ENCODE assay signal across 10 cellular contexts in genomic region chr9:1875921-1876448, GRCh38.
DNase-seq lines count a peak whose midpoint lies in the region; ATAC-seq, FAIRE-seq and TF ChIP-seq lines count a peak whose summit lies in the region.
"Had no signal": no experiment of that assay in that cellular context is flagged by ENCODE, and none has a peak within 500 bp of the region (broad histone marks: within the 10 kb centered on the region; RNA-seq: fewer than 3 reads in every experiment).

No MANE protein-coding gene starts in this region.

- H3K27ac ChIP-seq in small intestine (ENCODE audit: low read depth in 1 of 2, low read length in 1 of 2), result no peak overlapping the region
- H3K27ac ChIP-seq: WERI-Rb-1 had no signal

- H3K27ac Mint-ChIP-seq in chondrocyte (ENCODE audit: unreplicated experiment), result no peak overlapping the region

- no peaks in the 10 kb centered on the region for H3K36me3 Mint-ChIP-seq in chondrocyte (ENCODE audit: low read depth)

- peaks cover 5% of the 10 kb centered on the region for H3K27me3 Mint-ChIP-seq in chondrocyte (ENCODE audit: low read depth)

- H3K4me3 ChIP-seq in small intestine (ENCODE audit: low read depth in 1 of 2, low read length in 2 of 2), result no peak overlapping the region

- TF ChIP-seq CTCF in chondrocyte (IDR thresholded peaks at IDR 0.05), result no peak

- H3K4me1 Mint-ChIP-seq in chondrocyte (ENCODE audit: low read depth), result no peaks in the 10 kb centered on the region

- no peaks in the 10 kb centered on the region for H3K36me3 ChIP-seq in small intestine (ENCODE audit: control insufficient read depth in 2 of 2, insufficient read depth in 2 of 2, low read length in 2 of 2)
- H3K36me3 ChIP-seq: WERI-Rb-1 had no signal

- no peaks in the 10 kb centered on the region for H3K4me1 ChIP-seq in small intestine (ENCODE audit: control insufficient read depth in 2 of 2, insufficient read depth in 1 of 2, low read depth in 1 of 2, low read length in 1 of 2)

- DNase-seq in stimulated activated CD4-positive, alpha-beta T cell treated with anti-CD3 and anti-CD28 coated beads, Interleukin-1b, Interleukin-23, amount 100 ng/mL, for 24 hours (ENCODE audit: low read depth in 4 of 4, low spot score in 1 of 4), result peak in 3 of 4 experiments; percentile 41 to 82 (median 63)
- no peak for DNase-seq in NCI-H446 (lab: John Stamatoyannopoulos, UW)
- DNase-seq in putamen (ENCODE audit: low spot score), result no peak
- no peak for DNase-seq in chondrocyte (ENCODE audit: low spot score)
- no peak for DNase-seq in small intestine
- DNase-seq: NCI-H1436, WERI-Rb-1 had no signal

- ATAC-seq in GM18867 (IDR thresholded peaks at IDR 0.05; ENCODE audit: unreplicated experiment) (peak; percentile 73), GM21619 (IDR thresholded peaks at IDR 0.05; ENCODE audit: unreplicated experiment) (peak; percentile 64), HG03558 (IDR thresholded peaks at IDR 0.05; ENCODE audit: extremely low read depth, unreplicated experiment) (peak; percentile 36)

- H3K9me3 ChIP-seq in small intestine (ENCODE audit: control insufficient read depth, low read depth), result no peaks in the 10 kb centered on the region

- 40 to 51% (median 47%) methylated on average over 5 of the region's 5 CpGs for WGBS in small intestine, 3 donors

- H3K27me3 ChIP-seq in small intestine (ENCODE audit: control insufficient read depth in 2 of 2, insufficient read depth in 2 of 2, low read length in 2 of 2), result no peaks in the 10 kb centered on the region

- FAIRE-seq in small intestine (lab: Jason Lieb, UNC), result no peak

- H3K4me3 Mint-ChIP-seq in chondrocyte (ENCODE audit: unreplicated experiment), result no peak overlapping the region

- H3K9me3 Mint-ChIP-seq in chondrocyte (ENCODE audit: low read depth), result no peaks in the 10 kb centered on the region

Comparison
In these comparisons a context has a peak if more than half of its experiments do, and no peak if none do; other contexts are left out.
1. DNase-seq: peak in stimulated activated CD4-positive, alpha-beta T cell treated with anti-CD3 and anti-CD28 coated beads, Interleukin-1b, Interleukin-23, amount 100 ng/mL, for 24 hours (3 of 4); none in NCI-H446 (0 of 2), putamen (single experiment), chondrocyte (single experiment) and small intestine (single experiment).
2. Peak in every context shown above with its lines, with median percentiles within 50 percentile points of each other: ATAC-seq.